ENCODE assay signal across 9 cellular contexts in genomic region chr2:70310899-70311298, GRCh38.
"Had no signal": no experiment of that assay in that cellular context is flagged by ENCODE, and none has a peak within 500 bp of the region (broad histone marks: within the 10 kb centered on the region; RNA-seq: fewer than 3 reads in every experiment).

No MANE protein-coding gene starts in this region.

- H3K4me3 Mint-ChIP-seq: GM23338, HFFc6 had no signal

- H3K27ac ChIP-seq: HL-60, KMS-11 had no signal

- ATAC-seq: GM23338 had no signal

- H2AFZ ChIP-seq: GM23338 had no signal

- H3K9me3 ChIP-seq: HAP-1 had no signal

- DNase-seq: HFFc6, IMR-90, KBM-7 had no signal

- H3K27ac Mint-ChIP-seq: GM23338, HFFc6 had no signal

- H3K9ac ChIP-seq: KMS-11 had no signal

- FAIRE-seq: H1, H54 had no signal

- H3K9me3 Mint-ChIP-seq: GM23338, HFFc6 had no signal

- H3K4me2 ChIP-seq: GM23338, KMS-11 had no signal

- H3K4me1 ChIP-seq: HAP-1 had no signal

- H3K4me3 ChIP-seq: GM23338, HAP-1 had no signal

- H3K4me1 Mint-ChIP-seq: GM23338 had no signal

- H3K36me3 ChIP-seq: HAP-1 had no signal
